ENCODE assay signal across 24 cellular contexts in genomic region chr1:237070519-237070918, GRCh38. TPM values are rescaled to one million over a fixed set of nuclear protein-coding genes. Genes with fewer than 3 reads are reported as not detected.
DNase-seq lines count a peak whose midpoint lies in the region; ATAC-seq and TF ChIP-seq lines count a peak whose summit lies in the region.
"Had no signal": no experiment of that assay in that cellular context is flagged by ENCODE, and none has a peak within 500 bp of the region (broad histone marks: within the 10 kb centered on the region; RNA-seq: fewer than 3 reads in every experiment).

No MANE protein-coding gene starts in this region.

- H2BK5ac ChIP-seq in H9 (ENCODE audit: insufficient read length, low read length), result no peak overlapping the region

- TF ChIP-seq CTCF in H9 (conservative IDR thresholded peaks at IDR 0.05), result no peak
- TF ChIP-seq CTCF in heart left ventricle (IDR thresholded peaks at IDR 0.05), result no peak

- no peak overlapping the region for H4K91ac ChIP-seq in H9 (ENCODE audit: insufficient read length, low read depth, low read length)

- no peaks in the 10 kb centered on the region; the same call in 1 of the 2 replicates for H3K27me3 Mint-ChIP-seq in H9 (ENCODE audit: low read depth)

- WGBS in H9 (ENCODE audit: extremely low coverage, insufficient read length, low lambda C conversion rate), result no CpG with 5 or more reads among the region's 2 CpGs
- WGBS in heart left ventricle, 4 donors, result 48 to 64% (median 56%) methylated on average over 2 of the region's 2 CpGs
- 83% methylated on average over 2 of the region's 2 CpGs for WGBS in right cardiac atrium

- H3K23ac ChIP-seq in H9 (ENCODE audit: insufficient read length, low read depth, low read length), result no peak overlapping the region

- H3K9me3 ChIP-seq in H9 (ENCODE audit: control insufficient read depth, low read depth, low read length) (no peaks in the 10 kb centered on the region), heart left ventricle (no peaks in the 10 kb centered on the region), right cardiac atrium (ENCODE audit: control insufficient read depth, low read length) (no peaks in the 10 kb centered on the region)
- H3K9me3 ChIP-seq: BE2C had no signal

- no peaks in the 10 kb centered on the region for H3K27me3 ChIP-seq in H9 (ENCODE audit: insufficient read depth, low read length)
- H3K27me3 ChIP-seq in heart left ventricle, result no peaks in the 10 kb centered on the region
- no peaks in the 10 kb centered on the region for H3K27me3 ChIP-seq in right cardiac atrium (ENCODE audit: control insufficient read depth, insufficient read depth)
- H3K27me3 ChIP-seq: BE2C had no signal

- no peak overlapping the region for H2BK20ac ChIP-seq in H9 (ENCODE audit: low read depth, low read length, poor library complexity, severe bottlenecking)

- no peaks in the 10 kb centered on the region for H4K20me1 ChIP-seq in H9 (ENCODE audit: control insufficient read depth, insufficient read depth, insufficient read length)

- H2BK12ac ChIP-seq in H9 (ENCODE audit: insufficient read length, low read depth, low read length), result no peak overlapping the region

- H2AFZ ChIP-seq in H9 (ENCODE audit: low read length), result no peak overlapping the region
- H2AFZ ChIP-seq: GM23248 had no signal

- no peak overlapping the region for H3K4me2 ChIP-seq in H9 (ENCODE audit: insufficient read depth, insufficient read length, low read length)

- peaks cover 0 to 3% (median 0%) of the 10 kb centered on the region in 9 donors for H3K36me3 ChIP-seq in heart left ventricle
- H3K36me3 ChIP-seq: BE2C had no signal

- peaks cover 3% of the 10 kb centered on the region; the same call in 1 of the 2 replicates for H3K79me2 ChIP-seq in H9 (ENCODE audit: insufficient read depth, low read length)

- peak overlapping the region; percentile 13 for H4K8ac ChIP-seq in H9 (replicated peaks; ENCODE audit: insufficient read length, low read depth, low read length)

- ATAC-seq in heart left ventricle (peak in 3 of 4 donors; percentile 5 to 38 (median 8)), right cardiac atrium (peak; percentile 21 to 31), GM19463 (IDR thresholded peaks at IDR 0.05; ENCODE audit: unreplicated experiment) (no peak)
- ATAC-seq: GM12878, HCT116, HepG2 had no signal

- H2BK120ac ChIP-seq in H9 (ENCODE audit: low read depth, low read length, poor library complexity, severe bottlenecking), result no peak overlapping the region

- H2BK15ac ChIP-seq in H9 (ENCODE audit: low read depth, low read length), result 0 out of 2 replicates have a peak overlapping the region, but pooled peaks have one; percentile 37

- H3K27ac Mint-ChIP-seq in H9, result no peak overlapping the region; a peak in 1 of 7 replicates
- H3K27ac Mint-ChIP-seq: CD4-positive, CD25-positive, alpha-beta regulatory T cell; CD8-positive, alpha-beta memory T cell; HFFc6; IgD-negative memory B cell had no signal

- H3K56ac ChIP-seq in H9 (ENCODE audit: insufficient read length, low read depth, low read length), result no peak overlapping the region

- H3K4me3 ChIP-seq in heart left ventricle, result peak overlapping the region in 2 of 12 donors; percentile 15 to 29
- no peak overlapping the region for H3K4me3 ChIP-seq in right cardiac atrium (ENCODE audit: low read length)
- H3K4me3 ChIP-seq: GM12878, GM23248 had no signal

- no peaks in the 10 kb centered on the region for H3K23me2 ChIP-seq in H9 (ENCODE audit: insufficient read length, low read depth, low read length, poor library complexity, severe bottlenecking)

- no peak overlapping the region for H3K27ac ChIP-seq in H9 (ENCODE audit: insufficient read length, low read depth, low read length)
- peak overlapping the region in 6 of 12 donors; percentile 16 to 60 (median 30) for H3K27ac ChIP-seq in heart left ventricle
- H3K27ac ChIP-seq in right cardiac atrium (ENCODE audit: low read length), result no peak overlapping the region
- H3K27ac ChIP-seq: GM23248, HL-60 had no signal

- H3K4me1 ChIP-seq in H9 (ENCODE audit: insufficient read depth, low read length) (peaks cover 4% of the 10 kb centered on the region; the same call in 1 of the 2 replicates), heart left ventricle (peaks cover 0 to 67% (median 10%) of the 10 kb centered on the region in 12 donors), right cardiac atrium (ENCODE audit: control insufficient read depth, insufficient read depth, low read length) (no peaks in the 10 kb centered on the region)
- H3K4me1 ChIP-seq: BE2C had no signal

- no peak overlapping the region; the same call in 1 of the 2 replicates for H3K14ac ChIP-seq in H9 (ENCODE audit: insufficient read depth, low read length)

- no peak overlapping the region for H3T11ph ChIP-seq in H9 (ENCODE audit: low read length)

- H3K4me3 Mint-ChIP-seq in H9, result no peak overlapping the region
- H3K4me3 Mint-ChIP-seq: CD4-positive, CD25-positive, alpha-beta regulatory T cell; CD8-positive, alpha-beta memory T cell; HFFc6; IgD-negative memory B cell had no signal

- no peak overlapping the region for H3K4ac ChIP-seq in H9 (ENCODE audit: low read depth, low read length)

- H4K5ac ChIP-seq in H9 (ENCODE audit: insufficient read length, low read depth, low read length), result no peak overlapping the region

- H3K9ac ChIP-seq in H9 (ENCODE audit: extremely low read depth, insufficient read length, low read length), result no peak overlapping the region
- H3K9ac ChIP-seq: GM23248 had no signal

- intact Hi-C loops in heart left ventricle (cut with DNase I), result no loop called here
- intact Hi-C loops in right cardiac atrium (cut with DNase I), result no loop called here

- no peak overlapping the region for H3K18ac ChIP-seq in H9 (ENCODE audit: insufficient read length, low read depth, low read length)

- H3K9me3 Mint-ChIP-seq in H9, result peaks cover 6 to 8% of the 10 kb centered on the region in 2 experiments

- peaks cover 0 to 19% (median 0%) of the 10 kb centered on the region in 3 experiments; a peak in 5 of 7 replicates for H3K36me3 Mint-ChIP-seq in H9 (ENCODE audit: insufficient read depth in 1 of 3, low read depth in 3 of 3)
- H3K36me3 Mint-ChIP-seq: CD4-positive, CD25-positive, alpha-beta regulatory T cell; IgD-negative memory B cell had no signal

- DNase-seq in H9 (no peak), RPMI8226 (peak; percentile 83), heart left ventricle (no peak), right cardiac atrium (no peak), pons (ENCODE audit: low spot score) (no peak)
- DNase-seq in central memory CD4-positive, alpha-beta T cell, result no peak
- DNase-seq: ACHN; BE2C; CD4-positive, CD25-positive, alpha-beta regulatory T cell; CD8-positive, alpha-beta memory T cell; COR-L47; DMS 273 treated with DMSO at 0.1 percent for 48 hours; DMS53; DND-41; EL; GM23248; HFFc6 had no signal

- H3K4me1 Mint-ChIP-seq in H9, result peaks cover 19% of the 10 kb centered on the region in 2 experiments
- H3K4me1 Mint-ChIP-seq: CD4-positive, CD25-positive, alpha-beta regulatory T cell; CD8-positive, alpha-beta memory T cell; IgD-negative memory B cell had no signal

- no peaks in the 10 kb centered on the region for H3K79me1 ChIP-seq in H9 (ENCODE audit: insufficient read depth, low read depth, low read length, poor library complexity, severe bottlenecking)

- TF ChIP-seq POLR2A in heart left ventricle (IDR thresholded peaks at IDR 0.05), result no peak

- no peak overlapping the region for H2AK5ac ChIP-seq in H9 (ENCODE audit: insufficient read length, low read length)

RNA-seq across cellular contexts. Expression of gene RYR2, which starts 28.5 kb away (rescaled TPM):
- total RNA-seq in H9 (2021), result 3.3 and 3.4 TPM in 2 replicates
- total RNA-seq in heart left ventricle, result 1,000 to 10,000 TPM in 1 of 9 donors, 100 to 1,000 TPM in 8; 408 to 1,319 (median 822) TPM
- 100 to 1,000 TPM in 1 of 2 donors, 10 to 100 TPM in 1; 77.7 to 144 TPM for polyA plus RNA-seq in heart left ventricle
- total RNA-seq in right cardiac atrium, result 100 to 1,000 TPM; 479 to 716 (median 511) TPM
- polyA plus RNA-seq in right cardiac atrium, result 166 TPM
- total RNA-seq: G401, GM12878, GM23248, HepG2 had no signal
- polyA plus RNA-seq: GM23248, HepG2, IgD-negative memory B cell had no signal

Comparison
In these comparisons a context has a peak if more than half of its experiments do, and no peak if none do; other contexts are left out.
1. RNA of gene RYR2, which starts 28.5 kb away (total RNA-seq): 408 to 1,319 TPM in heart left ventricle and 479 to 716 TPM in right cardiac atrium; 3.3 to 3.4 TPM in H9; every median in the first group is over 10 times any median in the second.